8 cellular contexts compared by ENCODE assay signal in the genomic region with DNA sequence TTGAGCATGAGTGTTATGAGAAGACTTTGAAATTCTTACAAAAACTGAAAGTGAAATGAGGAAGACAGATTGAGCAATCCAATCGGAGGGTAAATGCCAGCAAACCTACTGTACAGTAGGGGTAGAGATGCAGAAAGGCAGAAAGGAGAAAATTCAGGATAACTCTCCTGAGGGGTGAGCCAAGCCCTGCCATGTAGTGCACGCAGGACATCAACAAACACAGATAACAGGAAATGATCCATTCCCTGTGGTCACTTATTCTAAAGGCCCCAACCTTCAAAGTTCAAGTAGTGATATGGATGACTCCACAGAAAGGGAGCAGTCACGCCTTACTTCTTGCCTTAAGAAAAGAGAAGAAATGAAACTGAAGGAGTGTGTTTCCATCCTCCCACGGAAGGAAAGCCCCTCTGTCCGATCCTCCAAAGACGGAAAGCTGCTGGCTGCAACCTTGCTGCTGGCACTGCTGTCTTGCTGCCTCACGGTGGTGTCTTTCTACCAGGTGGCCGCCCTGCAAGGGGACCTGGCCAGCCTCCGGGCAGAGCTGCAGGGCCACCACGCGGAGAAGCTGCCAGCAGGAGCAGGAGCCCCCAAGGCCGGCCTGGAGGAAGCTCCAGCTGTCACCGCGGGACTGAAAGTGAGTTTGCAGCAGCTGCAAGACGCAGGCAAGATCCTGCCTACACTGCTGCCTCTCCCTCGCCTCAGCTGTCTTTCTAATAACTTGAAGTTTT.
DNase-seq lines count a peak whose midpoint lies in the region; ATAC-seq lines count a peak whose summit lies in the region.

A gene with protein sequence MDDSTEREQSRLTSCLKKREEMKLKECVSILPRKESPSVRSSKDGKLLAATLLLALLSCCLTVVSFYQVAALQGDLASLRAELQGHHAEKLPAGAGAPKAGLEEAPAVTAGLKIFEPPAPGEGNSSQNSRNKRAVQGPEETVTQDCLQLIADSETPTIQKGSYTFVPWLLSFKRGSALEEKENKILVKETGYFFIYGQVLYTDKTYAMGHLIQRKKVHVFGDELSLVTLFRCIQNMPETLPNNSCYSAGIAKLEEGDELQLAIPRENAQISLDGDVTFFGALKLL (plus strand): TSS at position 118 of the 728 bp plus-strand sequence. CDS start 178 bp downstream, at position 296.

- peak; percentile 62 for ATAC-seq in GM21447 (IDR thresholded peaks at IDR 0.05; ENCODE audit: unreplicated experiment)
- ATAC-seq in activated CD4-positive, CD25-positive, alpha-beta regulatory T cell treated with anti-CD3 and anti-CD28 coated beads, Interleukin-2, amount 50 U/mL, for 24 hours = peak; percentile 66 to 74
- peak; percentile 80 for ATAC-seq in stimulated activated effector memory CD8-positive, alpha-beta T cell treated with anti-CD3 and anti-CD28 coated beads, Interleukin-12 subunit alpha, Interleukin-12 subunit beta, amount 100 ng/mL, for 72 hours

- H3K4me1 Mint-ChIP-seq in stimulated activated effector memory CD8-positive, alpha-beta T cell treated with anti-CD3 and anti-CD28 coated beads, Interleukin-12 subunit alpha, Interleukin-12 subunit beta, amount 100 ng/mL, for 72 hours = peaks cover 18% of the 10 kb centered on the region

- in situ Hi-C loops in KBM-7 (cut with MboI; ENCODE audit: low pct_unique_long_range_greater_than_20kb, low sequenced_read_pairs) = no loop called here

- peak within 1 kb of the TSS; percentile 76 for H3K4me3 Mint-ChIP-seq in stimulated activated effector memory CD8-positive, alpha-beta T cell treated with anti-CD3 and anti-CD28 coated beads, Interleukin-12 subunit alpha, Interleukin-12 subunit beta, amount 100 ng/mL, for 72 hours

- peak; percentile 70 for DNase-seq in ELF-1 (ENCODE audit: low read depth, low spot score)
- DNase-seq in KBM-7 = peak; percentile 74
- peak; percentile 24 for DNase-seq in dedifferentiated amniotic fluid mesenchymal stem cell (ENCODE audit: extremely low spot score)
- peak; percentile 65 for DNase-seq in medulla oblongata (ENCODE audit: extremely low spot score)
- DNase-seq in stimulated activated effector memory CD8-positive, alpha-beta T cell treated with anti-CD3 and anti-CD28 coated beads, Interleukin-12 subunit alpha, Interleukin-12 subunit beta, amount 100 ng/mL, for 72 hours (ENCODE audit: low spot score in 2 of 2) = peak; percentile 14 to 69
- no peak for DNase-seq in NCI-H187 (lab: John Stamatoyannopoulos, UW)

- H3K27ac Mint-ChIP-seq in stimulated activated effector memory CD8-positive, alpha-beta T cell treated with anti-CD3 and anti-CD28 coated beads, Interleukin-12 subunit alpha, Interleukin-12 subunit beta, amount 100 ng/mL, for 72 hours = peak within 1 kb of the TSS; percentile 91

- H3K36me3 Mint-ChIP-seq in stimulated activated effector memory CD8-positive, alpha-beta T cell treated with anti-CD3 and anti-CD28 coated beads, Interleukin-12 subunit alpha, Interleukin-12 subunit beta, amount 100 ng/mL, for 72 hours = no peaks in the 10 kb centered on the region

- no peaks in the 10 kb centered on the region for H3K9me3 Mint-ChIP-seq in stimulated activated effector memory CD8-positive, alpha-beta T cell treated with anti-CD3 and anti-CD28 coated beads, Interleukin-12 subunit alpha, Interleukin-12 subunit beta, amount 100 ng/mL, for 72 hours

Comparison
In these comparisons a context has a peak if more than half of its experiments do, and no peak if none do; other contexts are left out.
1. DNase-seq: peak in ELF-1 (single experiment), KBM-7 (single experiment), dedifferentiated amniotic fluid mesenchymal stem cell (single experiment), medulla oblongata (single experiment) and stimulated activated effector memory CD8-positive, alpha-beta T cell treated with anti-CD3 and anti-CD28 coated beads, Interleukin-12 subunit alpha, Interleukin-12 subunit beta, amount 100 ng/mL, for 72 hours (2 of 2); none in NCI-H187 (0 of 2).
2. Peak in every context shown above with its lines, with median percentiles within 50 percentile points of each other: ATAC-seq.